37 cellular contexts compared by ENCODE assay signal in the genomic region with DNA sequence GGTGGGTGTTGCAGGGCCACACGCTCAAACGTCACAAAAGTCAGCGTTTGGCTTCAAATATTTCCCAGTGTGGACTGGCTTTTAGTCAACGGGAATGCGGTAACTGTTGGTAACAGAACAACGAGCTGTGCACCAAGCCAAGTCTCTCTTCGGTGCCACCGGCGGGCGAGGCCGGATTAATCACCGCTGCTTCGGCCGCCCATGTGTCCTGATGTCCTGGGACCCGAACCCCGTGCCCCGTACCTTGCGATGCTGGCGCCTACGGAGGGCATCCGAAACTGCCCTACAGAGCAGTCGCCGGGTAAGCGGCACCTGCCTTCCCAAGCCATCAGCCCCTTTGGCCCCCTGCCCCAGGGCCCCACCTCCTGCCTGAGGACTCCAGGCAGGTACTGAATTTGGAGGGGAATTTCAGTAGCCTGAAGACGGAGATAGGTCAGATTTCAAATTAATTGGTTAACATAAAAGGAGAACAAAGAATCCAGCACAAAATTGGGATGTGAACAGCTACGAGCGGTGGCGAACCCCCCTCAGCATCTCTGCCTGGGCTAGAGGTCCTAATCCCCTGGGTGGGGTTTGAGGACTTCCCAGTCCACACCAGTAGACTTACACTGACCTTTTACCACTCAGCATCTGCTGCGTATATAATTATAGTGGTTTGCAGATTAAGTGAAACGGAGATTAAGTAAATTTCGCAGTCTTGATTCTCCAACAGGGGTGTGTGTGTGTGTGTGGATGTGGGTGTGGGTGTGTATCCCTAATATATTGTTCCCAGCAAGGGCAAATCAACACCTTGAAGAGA. TPM values are rescaled to one million over a fixed set of nuclear protein-coding genes. Genes with fewer than 3 reads are reported as not detected.
"Had no signal": no experiment of that assay in that cellular context is flagged by ENCODE, and none has a peak within 500 bp of the region (broad histone marks: within the 10 kb centered on the region; RNA-seq: fewer than 3 reads in every experiment).

A gene (plus strand): TSS at position 84 of the 799 bp plus-strand sequence. CDS start 128 bp downstream, at position 212.

- H3K27ac Mint-ChIP-seq: immature natural killer cell; mesothelial cell of epicardium; naive B cell; natural killer cell; nephron progenitor cell; neural progenitor cell; progenitor cell of endocrine pancreas; stimulated activated naive B cell treated with anti-CD40 and anti-IgM and Interleukin-4, amounts not matched to agents 10 μg/mL and 1 μg/mL and 100 μg/mL, for 72 hours had no signal

- ATAC-seq: left colon; left lung; natural killer cell; right lobe of liver; stimulated activated naive B cell treated with anti-CD40 and anti-IgM and Interleukin-4, amounts not matched to agents 10 μg/mL and 1 μg/mL and 100 μg/mL, for 72 hours; stimulated activated naive CD8-positive, alpha-beta T cell treated with anti-CD3 and anti-CD28 coated beads, Interleukin-15, Interleukin-2, amounts not matched to agents 100 U/mL and 50 U/mL, for 24 hours had no signal

- H3K9me3 Mint-ChIP-seq: mesothelial cell of epicardium; naive B cell; natural killer cell; nephron progenitor cell; stimulated activated naive B cell treated with anti-CD40 and anti-IgM and Interleukin-4, amounts not matched to agents 10 μg/mL and 1 μg/mL and 100 μg/mL, for 72 hours had no signal

- H3K36me3 ChIP-seq: left lung, lower lobe of right lung, neural progenitor cell, ovary, right atrium auricular region, right lobe of liver, stomach, thyroid gland, transverse colon, upper lobe of left lung, vagina had no signal

- H3K4me1 ChIP-seq: left lung, lower lobe of right lung, neural progenitor cell, right atrium auricular region, right lobe of liver, stomach, testis, thyroid gland, transverse colon, upper lobe of left lung, vagina had no signal

- H3K4me2 ChIP-seq: neural progenitor cell, smooth muscle cell had no signal

- H3K4me3 ChIP-seq: left lung, lower lobe of right lung, neural progenitor cell, ovary, right atrium auricular region, right lobe of liver, smooth muscle cell, stomach, testis, thyroid gland, transverse colon, upper lobe of left lung, vagina had no signal

- H3K27me3 Mint-ChIP-seq: progenitor cell of endocrine pancreas had no signal

- H3K9ac ChIP-seq: neural progenitor cell had no signal

- H3K27me3 ChIP-seq: left lung, neural progenitor cell, ovary, right atrium auricular region, right lobe of liver, stomach, testis, thyroid gland, transverse colon, upper lobe of left lung, vagina had no signal

- H3K4me3 Mint-ChIP-seq: immature natural killer cell; mesothelial cell of epicardium; naive B cell; natural killer cell; nephron progenitor cell; neural progenitor cell; stimulated activated naive B cell treated with anti-CD40 and anti-IgM and Interleukin-4, amounts not matched to agents 10 μg/mL and 1 μg/mL and 100 μg/mL, for 72 hours had no signal

- H3K4me1 Mint-ChIP-seq: immature natural killer cell, naive B cell, natural killer cell, nephron progenitor cell had no signal

- H3K27ac ChIP-seq: left lung, lower lobe of right lung, neural progenitor cell, ovary, right atrium auricular region, right lobe of liver, stomach, testis, thyroid gland, transverse colon, upper lobe of left lung, vagina had no signal

- DNase-seq: hypothalamus; immature natural killer cell; kidney; left colon; lower lobe of right lung; mammary epithelial cell; mesendoderm; naive B cell; natural killer cell; nephron progenitor cell; ovary; right lobe of liver; stimulated activated CD4-positive, alpha-beta T cell treated with anti-CD3 and anti-CD28 coated beads, Interleukin-1b, Interleukin-23, amount 100 ng/mL, for 48 hours; stimulated activated CD4-positive, alpha-beta T cell treated with anti-CD3 and anti-CD28 coated beads, Interleukin-2, amount 100 ng/mL, for 48 hours; stimulated activated CD4-positive, alpha-beta T cell treated with anti-CD3 and anti-CD28 coated beads, Interleukin-4, amount 100 ng/mL, for 4 hours; stimulated activated CD8-positive, alpha-beta memory T cell treated with anti-CD3 and anti-CD28 coated beads, Interleukin-4, amount 100 ng/mL, for 48 hours; stimulated activated naive B cell treated with anti-CD40 and anti-IgM and Interleukin-4, amounts not matched to agents 10 μg/mL and 1 μg/mL and 100 μg/mL, for 72 hours; stimulated activated naive CD8-positive, alpha-beta T cell treated with anti-CD3 and anti-CD28 coated beads, Interleukin-15, Interleukin-2, amounts not matched to agents 100 U/mL and 50 U/mL, for 24 hours; stomach; testis; thyroid gland; transverse colon had no signal

- H2AFZ ChIP-seq: neural progenitor cell had no signal

- H3K9me3 ChIP-seq: left lung, lower lobe of right lung, ovary, right atrium auricular region, right lobe of liver, stomach, testis, thyroid gland, transverse colon, upper lobe of left lung, vagina had no signal

- H3K36me3 Mint-ChIP-seq: immature natural killer cell; mesothelial cell of epicardium; naive B cell; natural killer cell; neural progenitor cell; stimulated activated naive B cell treated with anti-CD40 and anti-IgM and Interleukin-4, amounts not matched to agents 10 μg/mL and 1 μg/mL and 100 μg/mL, for 72 hours had no signal

RNA-seq across cellular contexts. Expression of the gene that starts here (rescaled TPM):
- total RNA-seq: kidney, left colon, left lung, liver, lower lobe of right lung, mammary epithelial cell, mesothelial cell of epicardium, mononuclear cell, natural killer cell, omental fat pad, ovary, progenitor cell of endocrine pancreas, pulmonary artery endothelial cell, renal cortical epithelial cell, right atrium auricular region, right lobe of liver, skeletal muscle tissue, smooth muscle cell, stomach, thyroid gland, transverse colon, upper lobe of left lung, urinary bladder, vagina had no signal
- polyA plus RNA-seq: immature natural killer cell, liver, mammary epithelial cell, ovary, smooth muscle cell, stomach, urinary bladder had no signal
